ENCODE assay signal across 1 cellular context in genomic region chr2:239274391-239275001, GRCh38.
TF ChIP-seq lines count a peak whose summit lies in the region.

No MANE protein-coding gene starts in this region.

TF ChIP-seq in HepG2, 621 proteins besides CTCF, POLR2A, EP300 and RAD21 (continued from another document):
- TF ChIP-seq, protein P1, sequence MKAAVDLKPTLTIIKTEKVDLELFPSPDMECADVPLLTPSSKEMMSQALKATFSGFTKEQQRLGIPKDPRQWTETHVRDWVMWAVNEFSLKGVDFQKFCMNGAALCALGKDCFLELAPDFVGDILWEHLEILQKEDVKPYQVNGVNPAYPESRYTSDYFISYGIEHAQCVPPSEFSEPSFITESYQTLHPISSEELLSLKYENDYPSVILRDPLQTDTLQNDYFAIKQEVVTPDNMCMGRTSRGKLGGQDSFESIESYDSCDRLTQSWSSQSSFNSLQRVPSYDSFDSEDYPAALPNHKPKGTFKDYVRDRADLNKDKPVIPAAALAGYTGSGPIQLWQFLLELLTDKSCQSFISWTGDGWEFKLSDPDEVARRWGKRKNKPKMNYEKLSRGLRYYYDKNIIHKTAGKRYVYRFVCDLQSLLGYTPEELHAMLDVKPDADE (CRISPR knock-in tag; IDR thresholded peaks at IDR 0.05) = no peak
